1 cellular context compared by ENCODE assay signal in the genomic region with DNA sequence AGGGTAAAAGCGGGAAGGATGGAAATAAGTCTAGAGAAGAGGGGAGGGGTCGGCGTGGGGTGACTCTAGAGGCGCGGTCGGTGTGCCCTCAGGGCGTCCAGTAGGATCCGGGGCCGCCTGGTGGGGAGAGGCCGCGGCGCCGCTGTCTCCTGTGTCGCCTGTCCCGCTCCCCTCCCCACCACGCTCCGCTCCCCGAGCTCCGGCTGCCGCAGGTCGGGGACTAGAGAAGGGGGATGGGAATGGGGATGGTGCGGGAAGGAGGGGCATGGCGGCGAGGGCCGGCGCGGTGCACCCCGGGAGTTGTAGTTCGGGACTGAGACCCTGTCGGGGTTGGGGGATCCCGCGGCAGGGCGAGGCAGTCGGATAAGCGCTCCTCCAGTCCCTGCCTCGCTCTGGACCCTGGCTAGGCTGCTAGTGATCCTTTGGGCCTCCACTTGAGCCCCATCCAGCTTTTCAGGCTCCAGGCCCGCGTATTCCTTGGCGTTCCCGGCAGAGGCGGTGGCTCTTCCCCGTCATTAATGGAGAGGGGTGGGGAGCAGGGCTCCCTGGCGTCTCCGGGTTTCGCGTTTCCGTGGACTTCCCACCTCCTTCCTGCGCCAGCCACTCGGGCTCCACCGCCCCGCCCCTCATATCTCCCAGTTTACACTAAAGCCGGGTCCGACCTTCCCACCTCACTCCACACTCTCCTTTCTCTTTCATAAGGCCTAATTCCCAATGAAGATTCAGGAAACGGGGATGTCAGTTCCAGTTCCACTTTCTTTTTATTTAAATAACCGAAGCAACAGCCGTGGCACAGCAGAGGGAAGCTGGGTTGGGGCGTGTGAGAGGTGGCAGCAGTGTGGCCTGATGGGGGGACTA.
TF ChIP-seq lines count a peak whose summit lies in the region.

A gene with protein sequence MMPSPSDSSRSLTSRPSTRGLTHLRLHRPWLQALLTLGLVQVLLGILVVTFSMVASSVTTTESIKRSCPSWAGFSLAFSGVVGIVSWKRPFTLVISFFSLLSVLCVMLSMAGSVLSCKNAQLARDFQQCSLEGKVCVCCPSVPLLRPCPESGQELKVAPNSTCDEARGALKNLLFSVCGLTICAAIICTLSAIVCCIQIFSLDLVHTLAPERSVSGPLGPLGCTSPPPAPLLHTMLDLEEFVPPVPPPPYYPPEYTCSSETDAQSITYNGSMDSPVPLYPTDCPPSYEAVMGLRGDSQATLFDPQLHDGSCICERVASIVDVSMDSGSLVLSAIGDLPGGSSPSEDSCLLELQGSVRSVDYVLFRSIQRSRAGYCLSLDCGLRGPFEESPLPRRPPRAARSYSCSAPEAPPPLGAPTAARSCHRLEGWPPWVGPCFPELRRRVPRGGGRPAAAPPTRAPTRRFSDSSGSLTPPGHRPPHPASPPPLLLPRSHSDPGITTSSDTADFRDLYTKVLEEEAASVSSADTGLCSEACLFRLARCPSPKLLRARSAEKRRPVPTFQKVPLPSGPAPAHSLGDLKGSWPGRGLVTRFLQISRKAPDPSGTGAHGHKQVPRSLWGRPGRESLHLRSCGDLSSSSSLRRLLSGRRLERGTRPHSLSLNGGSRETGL (minus strand): TSS at position 241 of the 858 bp plus-strand sequence. CDS start 606 bp downstream, outside the sequence.

TF ChIP-seq in Ishikawa, 13 proteins besides CTCF, POLR2A, EP300 and RAD21 (continued from another document):
- no peak for TF ChIP-seq CEBPB (IDR thresholded peaks at IDR 0.05)
- TF ChIP-seq EGR1 (IDR thresholded peaks at IDR 0.05) = no peak
- peak; percentile 75; the same call in 1 of the 2 replicates for TF ChIP-seq ZBTB7A (IDR thresholded peaks at IDR 0.05; ENCODE audit: low read depth)
- TF ChIP-seq, protein P1, sequence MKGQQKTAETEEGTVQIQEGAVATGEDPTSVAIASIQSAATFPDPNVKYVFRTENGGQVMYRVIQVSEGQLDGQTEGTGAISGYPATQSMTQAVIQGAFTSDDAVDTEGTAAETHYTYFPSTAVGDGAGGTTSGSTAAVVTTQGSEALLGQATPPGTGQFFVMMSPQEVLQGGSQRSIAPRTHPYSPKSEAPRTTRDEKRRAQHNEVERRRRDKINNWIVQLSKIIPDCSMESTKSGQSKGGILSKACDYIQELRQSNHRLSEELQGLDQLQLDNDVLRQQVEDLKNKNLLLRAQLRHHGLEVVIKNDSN (IDR thresholded peaks at IDR 0.05) = no peak
- TF ChIP-seq TAF1 (IDR thresholded peaks at IDR 0.05; ENCODE audit: low read depth) = peak; percentile 82
- TF ChIP-seq TCF12 (IDR thresholded peaks at IDR 0.05; ENCODE audit: low read depth) = peak; percentile 43; the same call in 1 of the 2 replicates
- TF ChIP-seq YY1 (IDR thresholded peaks at IDR 0.05; ENCODE audit: low read depth) = peak; percentile 87
- TF ChIP-seq, protein P2, sequence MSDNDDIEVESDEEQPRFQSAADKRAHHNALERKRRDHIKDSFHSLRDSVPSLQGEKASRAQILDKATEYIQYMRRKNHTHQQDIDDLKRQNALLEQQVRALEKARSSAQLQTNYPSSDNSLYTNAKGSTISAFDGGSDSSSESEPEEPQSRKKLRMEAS (IDR thresholded peaks at IDR 0.05) = peak; percentile 80
